Comparison of ENCODE assay signal across 13 cellular contexts in genomic region chr13:65977525-65977924, GRCh38.
"Had no signal": no experiment of that assay in that cellular context is flagged by ENCODE, and none has a peak within 500 bp of the region (broad histone marks: within the 10 kb centered on the region; RNA-seq: fewer than 3 reads in every experiment).

No MANE protein-coding gene starts in this region.

- H3K4me3 ChIP-seq: colonic mucosa, coronary artery, dorsolateral prefrontal cortex, esophagus muscularis mucosa, esophagus squamous epithelium, gastrocnemius medialis, gastroesophageal sphincter, heart left ventricle, heart right ventricle had no signal

- H3K9me3 ChIP-seq: colonic mucosa, esophagus muscularis mucosa, gastrocnemius medialis had no signal

- H3K36me3 ChIP-seq: colonic mucosa, esophagus muscularis mucosa, esophagus squamous epithelium, gastrocnemius medialis, gastroesophageal sphincter, heart left ventricle, heart right ventricle had no signal

- H3K27ac ChIP-seq: colonic mucosa, coronary artery, dorsolateral prefrontal cortex, epithelial cell of prostate, esophagus muscularis mucosa, esophagus squamous epithelium, foreskin keratinocyte, gastrocnemius medialis, gastroesophageal sphincter, heart left ventricle, heart right ventricle had no signal

- ATAC-seq: effector memory CD8-positive, alpha-beta T cell; esophagus mucosa; foreskin keratinocyte; gastrocnemius medialis; gastroesophageal sphincter; heart left ventricle; heart right ventricle had no signal

- H3K4me1 ChIP-seq: colonic mucosa, esophagus muscularis mucosa, esophagus squamous epithelium, foreskin keratinocyte, gastrocnemius medialis, gastroesophageal sphincter, heart left ventricle, heart right ventricle had no signal
